Comparison of ENCODE assay signal across 9 cellular contexts in genomic region chr1:18875107-18875795, GRCh38. TPM values are rescaled to one million over a fixed set of nuclear protein-coding genes. Genes with fewer than 3 reads are reported as not detected.
DNase-seq lines count a peak whose midpoint lies in the region; ATAC-seq and TF ChIP-seq lines count a peak whose summit lies in the region.
"Had no signal": no experiment of that assay in that cellular context is flagged by ENCODE, and none has a peak within 500 bp of the region (broad histone marks: within the 10 kb centered on the region; RNA-seq: fewer than 3 reads in every experiment).

No MANE protein-coding gene starts in this region.

- H3K36me3 Mint-ChIP-seq in activated naive CD4-positive, alpha-beta T cell treated with anti-CD3 and anti-CD28 coated beads, Interleukin-2, amount 10 ng/mL, durations not matched to agents 7 days and 5 days: no peaks in the 10 kb centered on the region
- H3K36me3 Mint-ChIP-seq: activated naive CD4-positive, alpha-beta T cell treated with anti-CD3 and anti-CD28 coated beads, Interleukin-2, amount 50 U/mL, for 24 hours had no signal

- no peak overlapping the region for H3K9ac ChIP-seq in SK-N-SH
- H3K9ac ChIP-seq in parathyroid adenoma: no peak overlapping the region

- no peaks in the 10 kb centered on the region for H3F3A ChIP-seq in SK-N-SH (replicated peaks; ENCODE audit: insufficient read depth)

- H3K4me2 ChIP-seq in SK-N-SH: no peak overlapping the region
- H3K4me2 ChIP-seq in parathyroid adenoma (ENCODE audit: low read length): no peak overlapping the region

- H3K27ac Mint-ChIP-seq in activated naive CD4-positive, alpha-beta T cell treated with anti-CD3 and anti-CD28 coated beads, Interleukin-2, amount 10 ng/mL, durations not matched to agents 7 days and 5 days: no peak overlapping the region
- H3K27ac Mint-ChIP-seq: activated naive CD4-positive, alpha-beta T cell treated with anti-CD3 and anti-CD28 coated beads, Interleukin-2, amount 50 U/mL, for 24 hours had no signal

- H3K9me3 ChIP-seq in SK-N-SH (no peaks in the 10 kb centered on the region), parathyroid adenoma (ENCODE audit: control insufficient read depth, low read length) (no peaks in the 10 kb centered on the region), tibial nerve (no peaks in the 10 kb centered on the region)

- POLR2A ChIA-PET in SK-N-SH (lab: Yijun Ruan, JAX): no interaction called here

- H3K36me3 ChIP-seq in SK-N-SH (replicated peaks in 1 of 2; ENCODE audit: control insufficient read depth in 1 of 2, insufficient read depth in 2 of 2, low read length in 1 of 2) (no peaks in the 10 kb centered on the region), parathyroid adenoma (ENCODE audit: control insufficient read depth, insufficient read depth, low read length) (no peaks in the 10 kb centered on the region), tibial nerve (peaks cover 0 to 75% (median 0%) of the 10 kb centered on the region in 3 donors)

- no peak for TF ChIP-seq POLR2A in tibial nerve (IDR thresholded peaks at IDR 0.05)

- no peak overlapping the region for H3K4me3 Mint-ChIP-seq in activated naive CD4-positive, alpha-beta T cell treated with anti-CD3 and anti-CD28 coated beads, Interleukin-2, amount 10 ng/mL, durations not matched to agents 7 days and 5 days
- H3K4me3 Mint-ChIP-seq: activated naive CD4-positive, alpha-beta T cell treated with anti-CD3 and anti-CD28 coated beads, Interleukin-2, amount 50 U/mL, for 24 hours had no signal

- peak; percentile 93 for TF ChIP-seq RAD21 in SK-N-SH (IDR thresholded peaks at IDR 0.05; ENCODE audit: low read length)

- 34% methylated on average over 12 of the region's 20 CpGs for WGBS in SK-N-SH (ENCODE audit: low lambda C conversion rate)
- 29 to 46% methylated on average over 15 to 19 of the region's 20 CpGs for WGBS in tibial nerve, 2 donors

- H3K27me3 ChIP-seq in SK-N-SH (ENCODE audit: insufficient read depth) (no peaks in the 10 kb centered on the region), parathyroid adenoma (ENCODE audit: control insufficient read depth, insufficient read depth, low read length) (no peaks in the 10 kb centered on the region), tibial nerve (no peaks in the 10 kb centered on the region)

- H3K27ac ChIP-seq in SK-N-SH (ENCODE audit: low read depth in 2 of 2, low read length in 1 of 2) (no peak overlapping the region), parathyroid adenoma (no peak overlapping the region), tibial nerve (no peak overlapping the region)

- peak; percentile 80 for TF ChIP-seq CTCF in SK-N-SH (IDR thresholded peaks at IDR 0.05)
- TF ChIP-seq CTCF in parathyroid adenoma (IDR thresholded peaks at IDR 0.05): peak; percentile 47
- peak; percentile 65 to 78 (median 72) for TF ChIP-seq CTCF in tibial nerve (IDR thresholded peaks at IDR 0.05)

- CTCF ChIA-PET in SK-N-SH (lab: Yijun Ruan, JAX): interaction anchor here (0.6 to 25.9 kb wide), 54 partner anchors 8 to 629 kb away, joined by 3 to 350 read pairs (median 4); partner anchors contain the start of genes PAX7 and TAS1R2
- CTCF ChIA-PET in activated naive CD4-positive, alpha-beta T cell treated with anti-CD3 and anti-CD28 coated beads, Interleukin-2, amount 10 ng/mL, durations not matched to agents 7 days and 5 days (lab: Charles Lee): interaction anchor here (0.7 to 3.8 kb wide), 12 partner anchors 9 to 278 kb away, joined by 3 to 24 read pairs (median 4); no protein-coding TSS in a partner anchor

- TF ChIP-seq EP300 in SK-N-SH (IDR thresholded peaks at IDR 0.05; ENCODE audit: borderline replicate concordance in 1 of 2, low read depth in 1 of 2, low read length in 1 of 2) (no peak), tibial nerve (IDR thresholded peaks at IDR 0.05) (no peak)

- peak; percentile 66 for DNase-seq in DMS53 treated with DMSO at 0.1 percent for 48 hours (lab: John Stamatoyannopoulos, UW; ENCODE audit: unreplicated experiment)
- DNase-seq in LoVo (ENCODE audit: low spot score): peak; percentile 54
- peak; percentile 96 for DNase-seq in SK-N-SH
- peak; percentile 85 for DNase-seq in activated naive CD4-positive, alpha-beta T cell treated with anti-CD3 and anti-CD28 coated beads, Interleukin-2, amount 10 ng/mL, durations not matched to agents 7 days and 5 days
- DNase-seq in glomerular visceral epithelial cell (ENCODE audit: extremely low spot score): peak; percentile 65
- peak; percentile 73 to 84 for DNase-seq in tibial nerve (ENCODE audit: low spot score in 2 of 2)

- H2AFZ ChIP-seq in SK-N-SH (ENCODE audit: low read depth): no peak overlapping the region
- H2AFZ ChIP-seq in parathyroid adenoma: no peak overlapping the region

- no peaks in the 10 kb centered on the region for H3K9me3 Mint-ChIP-seq in activated naive CD4-positive, alpha-beta T cell treated with anti-CD3 and anti-CD28 coated beads, Interleukin-2, amount 10 ng/mL, durations not matched to agents 7 days and 5 days
- H3K9me3 Mint-ChIP-seq: activated naive CD4-positive, alpha-beta T cell treated with anti-CD3 and anti-CD28 coated beads, Interleukin-2, amount 50 U/mL, for 24 hours had no signal

- no peaks in the 10 kb centered on the region for H3K9me2 ChIP-seq in SK-N-SH

- H3K4me1 ChIP-seq in SK-N-SH (ENCODE audit: control insufficient read depth in 1 of 2, insufficient read depth in 2 of 2, low read depth in 1 of 2, low read length in 1 of 2) (peaks cover 0 to 8% of the 10 kb centered on the region in 2 experiments; a peak in 1 of 4 replicates), parathyroid adenoma (no peaks in the 10 kb centered on the region), tibial nerve (peaks cover 0 to 7% (median 0%) of the 10 kb centered on the region in 4 donors)

- no peaks in the 10 kb centered on the region for H3K27me3 Mint-ChIP-seq in activated naive CD4-positive, alpha-beta T cell treated with anti-CD3 and anti-CD28 coated beads, Interleukin-2, amount 10 ng/mL, durations not matched to agents 7 days and 5 days
- H3K27me3 Mint-ChIP-seq: activated naive CD4-positive, alpha-beta T cell treated with anti-CD3 and anti-CD28 coated beads, Interleukin-2, amount 50 U/mL, for 24 hours had no signal

- no peak overlapping the region; a peak in 1 of 4 replicates for H3K4me3 ChIP-seq in SK-N-SH (ENCODE audit: low read depth in 2 of 2, low read length in 1 of 2)
- no peak overlapping the region for H3K4me3 ChIP-seq in parathyroid adenoma (ENCODE audit: low read depth, low read length)
- no peak overlapping the region for H3K4me3 ChIP-seq in tibial nerve

- no peak for ATAC-seq in HG02763 (IDR thresholded peaks at IDR 0.05; ENCODE audit: unreplicated experiment)

- no peaks in the 10 kb centered on the region for H3K79me2 ChIP-seq in SK-N-SH (ENCODE audit: insufficient read depth)
- no peaks in the 10 kb centered on the region for H3K79me2 ChIP-seq in parathyroid adenoma

- no peaks in the 10 kb centered on the region for H4K20me1 ChIP-seq in SK-N-SH (ENCODE audit: insufficient read depth)

- no peaks in the 10 kb centered on the region for H3K4me1 Mint-ChIP-seq in activated naive CD4-positive, alpha-beta T cell treated with anti-CD3 and anti-CD28 coated beads, Interleukin-2, amount 10 ng/mL, durations not matched to agents 7 days and 5 days
- H3K4me1 Mint-ChIP-seq: activated naive CD4-positive, alpha-beta T cell treated with anti-CD3 and anti-CD28 coated beads, Interleukin-2, amount 50 U/mL, for 24 hours had no signal

TF ChIP-seq in SK-N-SH, 30 proteins besides CTCF, POLR2A, EP300 and RAD21:
- TF ChIP-seq SMC3 (IDR thresholded peaks at IDR 0.05; ENCODE audit: low read depth, low read length) (peak; percentile 80), GATA2 (CRISPR knock-in tag; IDR thresholded peaks at IDR 0.05) (no peak)
TF ChIP-seq in SK-N-SH: peak in this region for 1.

RNA-seq across cellular contexts. Expression of gene TAS1R2, which starts 15.8 kb away (rescaled TPM):
- not detected in 2 replicates for polyA plus RNA-seq in SK-N-SH (2012; rRNA removed)
- polyA plus RNA-seq in SK-N-SH (2012; cell fraction: cytosol; rRNA removed): not detected in 2 replicates
- not detected in 2 replicates for polyA plus RNA-seq in SK-N-SH (2012; cell fraction: nucleus; rRNA removed)
- not detected for total RNA-seq in tibial nerve

RNA-seq across cellular contexts. Expression of gene ALDH4A1, which starts 27.1 kb away (rescaled TPM):
- polyA plus RNA-seq in SK-N-SH (2012; rRNA removed): 18.5 and 26.2 TPM in 2 replicates
- polyA plus RNA-seq in SK-N-SH (2012; cell fraction: cytosol; rRNA removed): 11.9 and 17.9 TPM in 2 replicates
- polyA plus RNA-seq in SK-N-SH (2012; cell fraction: nucleus; rRNA removed): 38.5 and 69.7 TPM in 2 replicates
- total RNA-seq in tibial nerve: 10 to 100 TPM; 31.2 to 42.0 (median 35.3) TPM
